In the genomic region with DNA sequence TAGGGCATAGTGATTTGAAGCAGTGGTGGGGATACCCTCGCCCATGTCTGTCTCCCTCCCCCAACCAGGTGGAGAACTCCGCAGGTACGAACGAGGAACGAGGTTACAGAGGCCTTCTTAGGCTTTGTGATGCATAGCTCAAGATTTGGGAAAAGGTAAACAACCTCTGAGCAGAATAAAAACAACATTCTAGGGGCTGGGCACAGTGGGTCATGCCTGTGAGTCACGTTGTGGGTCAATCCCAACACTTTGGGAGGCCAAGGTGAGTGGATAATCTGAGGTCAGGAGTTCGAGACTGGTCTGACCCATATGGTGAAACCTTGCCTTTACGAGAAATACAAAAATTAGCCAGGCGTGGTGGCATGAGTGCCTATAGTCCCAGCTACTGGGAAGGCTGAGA, we compare ENCODE assay signal across 19 cellular contexts. TPM values are rescaled to one million over a fixed set of nuclear protein-coding genes. Genes with fewer than 3 reads are reported as not detected.
DNase-seq lines count a peak whose midpoint lies in the region; ATAC-seq and TF ChIP-seq lines count a peak whose summit lies in the region.
"Had no signal": no experiment of that assay in that cellular context is flagged by ENCODE, and none has a peak within 500 bp of the region (broad histone marks: within the 10 kb centered on the region; RNA-seq: fewer than 3 reads in every experiment).

No MANE protein-coding gene starts in this region.

- no peak for TF ChIP-seq POLR2A in thyroid gland (IDR thresholded peaks at IDR 0.05)
- TF ChIP-seq POLR2A in body of pancreas (IDR thresholded peaks at IDR 0.05), result no peak

- H3K36me3 ChIP-seq in naive thymus-derived CD4-positive, alpha-beta T cell (ENCODE audit: control insufficient read depth in 2 of 3, insufficient read depth in 3 of 3, low read length in 3 of 3), result peaks cover 0 to 13% (median 2%) of the 10 kb centered on the region in 3 experiments
- no peaks in the 10 kb centered on the region for H3K36me3 ChIP-seq in thyroid gland
- no peaks in the 10 kb centered on the region for H3K36me3 ChIP-seq in SJCRH30
- H3K36me3 ChIP-seq in body of pancreas (replicated peaks in 1 of 2; ENCODE audit: insufficient read depth in 1 of 2, low read depth in 2 of 2), result no peaks in the 10 kb centered on the region
- H3K36me3 ChIP-seq: prostate gland, thoracic aorta had no signal

- H3K27ac ChIP-seq in naive thymus-derived CD4-positive, alpha-beta T cell (ENCODE audit: low read depth, low read length), result no peak overlapping the region
- peak overlapping the region in 2 of 3 donors; percentile 37 to 66 for H3K27ac ChIP-seq in thyroid gland
- H3K27ac ChIP-seq in SJCRH30, result no peak overlapping the region
- H3K27ac ChIP-seq in body of pancreas, result no peak overlapping the region
- H3K27ac ChIP-seq: prostate gland, thoracic aorta had no signal

- DNase-seq in activated T-cell treated with anti-CD3 and anti-CD28 coated beads, Interleukin-2, amount 50 U/mL, for 24 hours, result no peak
- DNase-seq in activated T-cell treated with anti-CD3 and anti-CD28 coated beads, Interleukin-2, amount 50 U/mL, for 48 hours, result no peak
- DNase-seq in activated CD8-positive, alpha-beta T cell treated with anti-CD3 and anti-CD28 coated beads for 36 hours, result no peak
- no peak for DNase-seq in naive thymus-derived CD4-positive, alpha-beta T cell
- DNase-seq in thyroid gland, result peak; percentile 32 to 33
- DNase-seq in SJCRH30, result no peak
- DNase-seq in GF-D8 (lab: John Stamatoyannopoulos, UW), result no peak
- DNase-seq in body of pancreas, result no peak
- DNase-seq: H7; kidney; mammary epithelial cell; NCI-H187; NCI-H226; SK-N-SH; stimulated activated CD8-positive, alpha-beta memory T cell treated with anti-CD3 and anti-CD28 coated beads, Interleukin-4, amount 100 ng/mL, for 48 hours had no signal

- no peak overlapping the region for H3K4me3 Mint-ChIP-seq in activated T-cell treated with anti-CD3 and anti-CD28 coated beads, Interleukin-2, amount 50 U/mL, for 24 hours
- H3K4me3 Mint-ChIP-seq in activated CD8-positive, alpha-beta T cell treated with anti-CD3 and anti-CD28 coated beads for 36 hours, result no peak overlapping the region
- H3K4me3 Mint-ChIP-seq in naive thymus-derived CD4-positive, alpha-beta T cell, result peak overlapping the region; percentile 23 to 96 (median 72)

- peaks cover 81% of the 10 kb centered on the region for H3K4me1 Mint-ChIP-seq in activated T-cell treated with anti-CD3 and anti-CD28 coated beads, Interleukin-2, amount 50 U/mL, for 24 hours (ENCODE audit: low read depth)
- H3K4me1 Mint-ChIP-seq in activated CD8-positive, alpha-beta T cell treated with anti-CD3 and anti-CD28 coated beads for 36 hours (ENCODE audit: low read depth), result peaks cover 71% of the 10 kb centered on the region
- peaks cover 48 to 85% (median 74%) of the 10 kb centered on the region in 7 donors for H3K4me1 Mint-ChIP-seq in naive thymus-derived CD4-positive, alpha-beta T cell

- POLR2A ChIA-PET in activated CD8-positive, alpha-beta T cell treated with anti-CD3 and anti-CD28 coated beads for 36 hours (lab: Charles Lee), result interaction anchor here (1.2 to 21.9 kb wide), 6 partner anchors 9 to 32 kb away, joined by 3 to 470 read pairs (median 7); no protein-coding TSS in a partner anchor
- POLR2A ChIA-PET in naive thymus-derived CD4-positive, alpha-beta T cell (lab: Charles Lee), result interaction anchor here (0.7 to 39.5 kb wide), 6 partner anchors 4 to 40 kb away, joined by 4 to 1119 read pairs (median 213); partner anchors contain the start of gene LCP2

- no peaks in the 10 kb centered on the region for H3K9me3 ChIP-seq in naive thymus-derived CD4-positive, alpha-beta T cell (ENCODE audit: control insufficient read depth in 2 of 3, low read length in 3 of 3)
- H3K9me3 ChIP-seq in thyroid gland (no peaks in the 10 kb centered on the region), SJCRH30 (replicated peaks) (no peaks in the 10 kb centered on the region), body of pancreas (no peaks in the 10 kb centered on the region)
- H3K9me3 ChIP-seq: prostate gland, SK-N-SH, thoracic aorta had no signal

- H3K9me3 Mint-ChIP-seq in activated T-cell treated with anti-CD3 and anti-CD28 coated beads, Interleukin-2, amount 50 U/mL, for 24 hours, result no peaks in the 10 kb centered on the region
- H3K9me3 Mint-ChIP-seq in activated CD8-positive, alpha-beta T cell treated with anti-CD3 and anti-CD28 coated beads for 36 hours, result no peaks in the 10 kb centered on the region
- H3K9me3 Mint-ChIP-seq in naive thymus-derived CD4-positive, alpha-beta T cell, result peaks cover 0 to 2% (median 0%) of the 10 kb centered on the region in 11 donors
- H3K9me3 Mint-ChIP-seq: activated T-helper 17 cell treated with anti-CD3 and anti-CD28 coated beads, Interleukin-2, amount 50 U/mL, for 72 hours had no signal

- H3K4me3 ChIP-seq in naive thymus-derived CD4-positive, alpha-beta T cell (ENCODE audit: low read length), result no peak overlapping the region
- no peak overlapping the region for H3K4me3 ChIP-seq in thyroid gland (replicated peaks in 1 of 3)
- no peak overlapping the region for H3K4me3 ChIP-seq in SJCRH30
- no peak overlapping the region for H3K4me3 ChIP-seq in body of pancreas
- H3K4me3 ChIP-seq: prostate gland, smooth muscle cell, thoracic aorta had no signal

- intact Hi-C loops in activated CD8-positive, alpha-beta T cell treated with anti-CD3 and anti-CD28 coated beads for 36 hours (cut with micrococcal nuclease), result no loop called here
- intact Hi-C loops in naive thymus-derived CD4-positive, alpha-beta T cell (cut with micrococcal nuclease), result no loop called here
- intact Hi-C loops in thyroid gland (cut with DNase I) (no loop called here), body of pancreas (cut with DNase I) (no loop called here)

- no peaks in the 10 kb centered on the region for H3K27me3 Mint-ChIP-seq in activated T-cell treated with anti-CD3 and anti-CD28 coated beads, Interleukin-2, amount 50 U/mL, for 24 hours
- no peaks in the 10 kb centered on the region for H3K27me3 Mint-ChIP-seq in activated CD8-positive, alpha-beta T cell treated with anti-CD3 and anti-CD28 coated beads for 36 hours
- no peaks in the 10 kb centered on the region for H3K27me3 Mint-ChIP-seq in naive thymus-derived CD4-positive, alpha-beta T cell
- H3K27me3 Mint-ChIP-seq: activated T-helper 17 cell treated with anti-CD3 and anti-CD28 coated beads, Interleukin-2, amount 50 U/mL, for 72 hours had no signal

- H3K27ac Mint-ChIP-seq in activated T-cell treated with anti-CD3 and anti-CD28 coated beads, Interleukin-2, amount 50 U/mL, for 24 hours, result peak overlapping the region; percentile 84
- peak overlapping the region; percentile 98 for H3K27ac Mint-ChIP-seq in activated CD8-positive, alpha-beta T cell treated with anti-CD3 and anti-CD28 coated beads for 36 hours
- peak overlapping the region in 8 of 9 donors; percentile 46 to 99 (median 92) for H3K27ac Mint-ChIP-seq in naive thymus-derived CD4-positive, alpha-beta T cell

- peaks cover 57 to 61% of the 10 kb centered on the region in 2 donors for H3K4me1 ChIP-seq in naive thymus-derived CD4-positive, alpha-beta T cell (ENCODE audit: control insufficient read depth in 2 of 2, insufficient read depth in 2 of 2, low read length in 2 of 2)
- H3K4me1 ChIP-seq in thyroid gland (peaks cover 54 to 56% of the 10 kb centered on the region in 2 donors), SJCRH30 (no peaks in the 10 kb centered on the region), body of pancreas (peaks cover 6% of the 10 kb centered on the region)
- H3K4me1 ChIP-seq: prostate gland had no signal

- WGBS in thyroid gland, 2 donors, result 53 to 76% methylated on average over 9 of the region's 9 CpGs
- 64 to 75% methylated on average over 9 of the region's 9 CpGs for WGBS in body of pancreas, 2 donors

- CTCF ChIA-PET in activated CD8-positive, alpha-beta T cell treated with anti-CD3 and anti-CD28 coated beads for 36 hours (lab: Charles Lee), result interaction anchor here (2.0 to 19.3 kb wide), 6 partner anchors 11 to 38 kb away, joined by 4 to 204 read pairs (median 118); no protein-coding TSS in a partner anchor
- CTCF ChIA-PET in naive thymus-derived CD4-positive, alpha-beta T cell (lab: Charles Lee), result interaction anchor here (2.4 to 18.6 kb wide), 3 partner anchors 27 to 38 kb away, joined by 17 to 430 read pairs (median 120); no protein-coding TSS in a partner anchor

- TF ChIP-seq CTCF in activated CD8-positive, alpha-beta T cell treated with anti-CD3 and anti-CD28 coated beads for 36 hours (IDR thresholded peaks at IDR 0.05), result no peak
- TF ChIP-seq CTCF in thyroid gland (IDR thresholded peaks at IDR 0.05) (no peak), body of pancreas (IDR thresholded peaks at IDR 0.05) (no peak)

- H3K36me3 Mint-ChIP-seq in activated T-cell treated with anti-CD3 and anti-CD28 coated beads, Interleukin-2, amount 50 U/mL, for 24 hours (ENCODE audit: low read depth), result peaks cover 16% of the 10 kb centered on the region
- H3K36me3 Mint-ChIP-seq in activated CD8-positive, alpha-beta T cell treated with anti-CD3 and anti-CD28 coated beads for 36 hours (ENCODE audit: low read depth), result peaks cover 16% of the 10 kb centered on the region
- peaks cover 11 to 17% (median 16%) of the 10 kb centered on the region in 5 donors for H3K36me3 Mint-ChIP-seq in naive thymus-derived CD4-positive, alpha-beta T cell

- ATAC-seq in activated CD8-positive, alpha-beta T cell treated with anti-CD3 and anti-CD28 coated beads for 36 hours, result no peak
- ATAC-seq in naive thymus-derived CD4-positive, alpha-beta T cell, result no peak
- no peak for ATAC-seq in body of pancreas
- ATAC-seq: activated T-helper 17 cell treated with anti-CD3 and anti-CD28 coated beads, Interleukin-2, amount 50 U/mL, for 72 hours had no signal

- H3K27me3 ChIP-seq in naive thymus-derived CD4-positive, alpha-beta T cell (ENCODE audit: control insufficient read depth in 2 of 2, insufficient read depth in 2 of 2, low read length in 2 of 2), result no peaks in the 10 kb centered on the region
- no peaks in the 10 kb centered on the region for H3K27me3 ChIP-seq in thyroid gland
- no peaks in the 10 kb centered on the region; the same call in 1 of the 2 replicates for H3K27me3 ChIP-seq in SJCRH30
- H3K27me3 ChIP-seq in body of pancreas, result no peaks in the 10 kb centered on the region

RNA-seq across cellular contexts. Expression of gene LCP2, which starts 3.6 kb away (rescaled TPM):
- total RNA-seq in activated CD8-positive, alpha-beta T cell treated with anti-CD3 and anti-CD28 coated beads for 36 hours, result 100 to 1,000 TPM; 243 to 259 TPM
- total RNA-seq in naive thymus-derived CD4-positive, alpha-beta T cell, result 100 to 1,000 TPM; 291 to 414 (median 306) TPM
- polyA plus RNA-seq in naive thymus-derived CD4-positive, alpha-beta T cell, result 100 to 1,000 TPM; 189 to 295 TPM
- total RNA-seq in thyroid gland (10 to 100 TPM in 1 of 4 donors, 1 to 10 TPM in 3; 3.2 to 22.7 (median 6.9) TPM), body of pancreas (1 to 10 TPM; 1.6 to 2.6 TPM)
- not detected in 2 replicates for total RNA-seq in SJCRH30 (2014; rRNA removed; shearing (Covaris generic))
- total RNA-seq: mammary epithelial cell had no signal
- polyA plus RNA-seq: mammary epithelial cell, SK-N-SH had no signal

Comparison
In these comparisons a context has a peak if more than half of its experiments do, and no peak if none do; other contexts are left out.
1. DNase-seq: peak in thyroid gland (2 of 2); none in activated T-cell treated with anti-CD3 and anti-CD28 coated beads, Interleukin-2, amount 50 U/mL, for 24 hours (single experiment), activated T-cell treated with anti-CD3 and anti-CD28 coated beads, Interleukin-2, amount 50 U/mL, for 48 hours (0 of 2), activated CD8-positive, alpha-beta T cell treated with anti-CD3 and anti-CD28 coated beads for 36 hours (single experiment), naive thymus-derived CD4-positive, alpha-beta T cell (0 of 9), SJCRH30 (0 of 2), GF-D8 (single experiment) and body of pancreas (0 of 4).
2. H3K4me3 Mint-ChIP-seq: peak in naive thymus-derived CD4-positive, alpha-beta T cell (10 of 10); none in activated T-cell treated with anti-CD3 and anti-CD28 coated beads, Interleukin-2, amount 50 U/mL, for 24 hours (single experiment) and activated CD8-positive, alpha-beta T cell treated with anti-CD3 and anti-CD28 coated beads for 36 hours (single experiment).
3. H3K27ac ChIP-seq: peak in thyroid gland (2 of 3); none in naive thymus-derived CD4-positive, alpha-beta T cell (single experiment), SJCRH30 (single experiment) and body of pancreas (0 of 4).
4. RNA of gene LCP2, which starts 3.6 kb away (total RNA-seq): 291 to 414 TPM in naive thymus-derived CD4-positive, alpha-beta T cell and 243 to 259 TPM in activated CD8-positive, alpha-beta T cell treated with anti-CD3 and anti-CD28 coated beads for 36 hours; 3.2 to 22.7 TPM in thyroid gland, 1.6 to 2.6 TPM in body of pancreas and not detected in SJCRH30; every median in the first group is over 10 times any median in the second.
5. Peak in every context shown above with its lines, with median percentiles within 50 percentile points of each other: H3K27ac Mint-ChIP-seq.